In the genomic region with DNA sequence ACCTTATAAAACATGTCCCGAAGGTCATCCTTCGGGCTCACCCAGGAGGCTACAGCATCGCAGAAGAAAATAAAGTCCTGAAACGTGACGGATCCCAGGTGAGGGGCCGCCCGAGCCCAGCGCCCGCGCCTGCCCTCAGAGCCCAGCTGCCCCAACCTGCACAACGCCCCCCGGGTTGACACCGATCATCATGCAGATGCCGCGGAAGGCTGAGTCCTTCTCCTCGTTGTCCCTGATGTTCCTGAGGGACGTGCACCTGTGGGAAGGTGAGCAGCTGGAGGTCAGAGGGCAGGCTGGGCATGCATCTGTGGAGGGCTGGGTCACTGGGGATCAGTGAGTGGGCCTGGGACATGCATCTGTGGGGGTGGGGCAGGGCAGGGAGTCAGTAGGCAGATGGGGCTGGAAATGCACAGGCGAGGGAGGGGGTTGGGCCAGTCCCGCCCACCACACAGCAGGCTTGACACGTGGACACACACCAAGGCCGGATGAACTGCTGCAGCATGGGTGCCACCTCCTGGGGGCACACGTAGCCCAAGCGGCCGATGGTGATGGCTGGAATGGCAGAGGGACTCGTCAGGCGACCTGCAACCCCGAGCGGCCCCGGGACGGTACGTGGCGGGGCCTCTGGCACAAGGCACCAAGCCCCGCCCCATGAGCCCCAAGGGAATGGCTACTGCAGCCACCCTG, we compare ENCODE assay signal across 18 cellular contexts. TPM values are rescaled to one million over a fixed set of nuclear protein-coding genes. Genes with fewer than 3 reads are reported as not detected.
DNase-seq lines count a peak whose midpoint lies in the region; ATAC-seq, FAIRE-seq and TF ChIP-seq lines count a peak whose summit lies in the region.
"Had no signal": no experiment of that assay in that cellular context is flagged by ENCODE, and none has a peak within 500 bp of the region (broad histone marks: within the 10 kb centered on the region; RNA-seq: fewer than 3 reads in every experiment).

No MANE protein-coding gene starts in this region.

- H3K9me3 Mint-ChIP-seq in astrocyte (ENCODE audit: unreplicated experiment) (no peaks in the 10 kb centered on the region), nephron progenitor cell (no peaks in the 10 kb centered on the region)
- H3K9me3 Mint-ChIP-seq: H9 had no signal

- H4K91ac ChIP-seq in IMR-90 (ENCODE audit: insufficient read depth, low read depth, low read length), result no peak overlapping the region

- no peaks in the 10 kb centered on the region for H3K9me1 ChIP-seq in IMR-90 (ENCODE audit: insufficient read depth, low read length)

- no peak for TF ChIP-seq RAD21 in IMR-90 (IDR thresholded peaks at IDR 0.05; ENCODE audit: low read length)

- H3K27ac ChIP-seq in IMR-90 (ENCODE audit: insufficient read depth, low read length) (no peak overlapping the region), astrocyte (ENCODE audit: low read depth, low read length) (no peak overlapping the region)
- H3K27ac ChIP-seq: C4-2B, HL-60, PC-9, SJSA1 had no signal

- WGBS in IMR-90 (ENCODE audit: extremely low coverage in 2 of 2, insufficient read length in 1 of 2), 2 experiments, result 91% methylated on average over 23 of the region's 33 CpGs; no CpG with 5 or more reads in 1 of the 2 experiments

- no peak overlapping the region for H4K5ac ChIP-seq in IMR-90 (ENCODE audit: low read depth, low read length)

- H3K9me3 ChIP-seq in IMR-90 (ENCODE audit: control insufficient read depth, insufficient read depth, low read length) (no peaks in the 10 kb centered on the region), astrocyte (ENCODE audit: insufficient read depth, low read depth, low read length) (no peaks in the 10 kb centered on the region)
- H3K9me3 ChIP-seq: SJSA1 had no signal

- H2BK20ac ChIP-seq in IMR-90 (ENCODE audit: low read depth, low read length), result no peak overlapping the region

- no TSS peak for BruUV-seq in IMR-90 (replicated peaks; lab: Mats Ljungman, UMichigan)

- in situ Hi-C loops in IMR-90 (cut with MboI; ENCODE audit: low sequenced_read_pairs), result no loop called here

- TF ChIP-seq POLR2A in IMR-90 (IDR thresholded peaks at IDR 0.05; ENCODE audit: low read depth, low read length), result no peak

- POLR2A ChIA-PET in IMR-90 (lab: Charles Lee; ENCODE audit: unreplicated experiment), result no interaction called here

- H2AFZ ChIP-seq in IMR-90 (replicated peaks; ENCODE audit: low read length, poor library complexity), result no peak overlapping the region
- H2AFZ ChIP-seq in astrocyte (ENCODE audit: low read depth, low read length), result no peak overlapping the region
- H2AFZ ChIP-seq: PC-9 had no signal

- peak overlapping the region; percentile 24 for H2AK9ac ChIP-seq in IMR-90 (replicated peaks; ENCODE audit: low read depth, low read length, poor library complexity)

- H3K9ac ChIP-seq in IMR-90 (ENCODE audit: low read depth, low read length) (no peak overlapping the region), astrocyte (ENCODE audit: low read length) (no peak overlapping the region)

- peaks cover 14% of the 10 kb centered on the region for H4K20me1 ChIP-seq in IMR-90 (ENCODE audit: insufficient read depth, low read length)
- peaks cover 33% of the 10 kb centered on the region for H4K20me1 ChIP-seq in astrocyte (ENCODE audit: insufficient read depth, low read length)

- no peaks in the 10 kb centered on the region for H3K27me3 ChIP-seq in IMR-90 (ENCODE audit: control insufficient read depth, insufficient read depth, low read length)
- no peaks in the 10 kb centered on the region for H3K27me3 ChIP-seq in astrocyte (ENCODE audit: insufficient read depth, low read length)
- H3K27me3 ChIP-seq: SJSA1 had no signal

- H2BK120ac ChIP-seq in IMR-90 (ENCODE audit: low read depth, low read length), result no peak overlapping the region

- dilution Hi-C loops in IMR-90 (cut with HindIII; ENCODE audit: low sequenced_read_pairs, unreplicated experiment), result no loop called here

- CTCF ChIA-PET in IMR-90 (lab: Yijun Ruan, JAX), result no interaction called here

- H2BK15ac ChIP-seq in IMR-90 (ENCODE audit: low read depth, low read length), result no peak overlapping the region

- H3K4me3 Mint-ChIP-seq in astrocyte (ENCODE audit: unreplicated experiment), result no peak overlapping the region
- H3K4me3 Mint-ChIP-seq in nephron progenitor cell, result no peak overlapping the region
- H3K4me3 Mint-ChIP-seq: H9 had no signal

- peaks cover 2% of the 10 kb centered on the region for H3K4me1 Mint-ChIP-seq in astrocyte (ENCODE audit: low read depth, unreplicated experiment)
- peaks cover 43% of the 10 kb centered on the region for H3K4me1 Mint-ChIP-seq in nephron progenitor cell

- no peak overlapping the region for H2BK5ac ChIP-seq in IMR-90 (ENCODE audit: low read depth, low read length, poor library complexity, severe bottlenecking)

- H3K4me3 ChIP-seq in IMR-90 (ENCODE audit: insufficient read depth, low read depth, low read length), result no peak overlapping the region
- no peak overlapping the region for H3K4me3 ChIP-seq in astrocyte (ENCODE audit: insufficient read depth, low read depth, low read length)
- H3K4me3 ChIP-seq: PC-9, SJSA1 had no signal

- no peak overlapping the region for H3K14ac ChIP-seq in IMR-90 (replicated peaks; ENCODE audit: low read depth, low read length)

- intact Hi-C loops in IMR-90 (cut with micrococcal nuclease), result no loop called here

- TF ChIP-seq CTCF in IMR-90 (conservative IDR thresholded peaks at IDR 0.05; ENCODE audit: low read depth, low read length), result no peak
- no peak for TF ChIP-seq CTCF in astrocyte (IDR thresholded peaks at IDR 0.05; ENCODE audit: insufficient read depth, low read depth, low read length)
- TF ChIP-seq CTCF in nephron progenitor cell (IDR thresholded peaks at IDR 0.05), result no peak

- H3K36me3 ChIP-seq in IMR-90 (ENCODE audit: control insufficient read depth, insufficient read depth, low read length) (peaks cover 72% of the 10 kb centered on the region), astrocyte (ENCODE audit: insufficient read depth, low read length) (peaks cover 30% of the 10 kb centered on the region)

- H3K4me1 ChIP-seq in IMR-90 (ENCODE audit: control insufficient read depth, insufficient read depth, low read length) (no peaks in the 10 kb centered on the region), astrocyte (ENCODE audit: insufficient read depth, low read length) (peaks cover 4% of the 10 kb centered on the region)
- H3K4me1 ChIP-seq: SJSA1 had no signal

- DNase-seq in IMR-90 (no peak), astrocyte (ENCODE audit: low read depth) (no peak), nephron progenitor cell (no peak), NCI-H345 treated with DMSO at 0.1 percent for 48 hours (lab: John Stamatoyannopoulos, UW; ENCODE audit: unreplicated experiment) (no peak), LoVo (ENCODE audit: low spot score) (no peak)
- DNase-seq: DMS79 treated with DMSO at 0.1 percent for 48 hours, H9, NCI-H1105, NCI-H2081 treated with DMSO at 0.1 percent for 48 hours, NCI-H510A treated with DMSO at 0.1 percent for 48 hours, PC-9, T-helper 17 cell had no signal

- H3K4me2 ChIP-seq in IMR-90 (ENCODE audit: low read depth, low read length) (no peak overlapping the region), astrocyte (ENCODE audit: low read length) (no peak overlapping the region)
- H3K4me2 ChIP-seq: PC-9 had no signal

- ATAC-seq in IMR-90 (ENCODE audit: low read depth) (no peak), HG03045 (IDR thresholded peaks at IDR 0.05; ENCODE audit: unreplicated experiment) (no peak)
- ATAC-seq: T-helper 17 cell had no signal

- FAIRE-seq in astrocyte (lab: Jason Lieb, UNC), result no peak
- FAIRE-seq: D721Med, HTR-8/SVneo had no signal

- H3K79me2 ChIP-seq in astrocyte (ENCODE audit: insufficient read depth, low read length), result peaks cover 12% of the 10 kb centered on the region

- H4K8ac ChIP-seq in IMR-90 (ENCODE audit: low read depth in 2 of 2, low read length in 2 of 2), result no peak overlapping the region

- H3K27me3 Mint-ChIP-seq in astrocyte (ENCODE audit: low read depth, unreplicated experiment), result no peaks in the 10 kb centered on the region
- peaks cover 4% of the 10 kb centered on the region for H3K27me3 Mint-ChIP-seq in nephron progenitor cell (ENCODE audit: low read depth, poor library complexity)
- H3K27me3 Mint-ChIP-seq: T-helper 17 cell had no signal

- peaks cover 12% of the 10 kb centered on the region for H3K36me3 Mint-ChIP-seq in astrocyte (ENCODE audit: low read depth, unreplicated experiment)
- peaks cover 64% of the 10 kb centered on the region for H3K36me3 Mint-ChIP-seq in nephron progenitor cell (ENCODE audit: low read depth)

- H3K56ac ChIP-seq in IMR-90 (ENCODE audit: extremely low read depth, insufficient read depth, low read length), result no peak overlapping the region

- no peak overlapping the region for H3K23ac ChIP-seq in IMR-90 (ENCODE audit: low read depth, low read length)

- H3K4ac ChIP-seq in IMR-90 (ENCODE audit: low read depth, low read length), result no peak overlapping the region

- H3K18ac ChIP-seq in IMR-90 (ENCODE audit: low read depth, low read length), result no peak overlapping the region

- no peak overlapping the region for H2AK5ac ChIP-seq in IMR-90 (ENCODE audit: low read depth, low read length)

- peaks cover 5 to 18% of the 10 kb centered on the region in 2 experiments for H3K79me1 ChIP-seq in IMR-90 (ENCODE audit: low read depth in 1 of 2, low read length in 2 of 2)

- H3K27ac Mint-ChIP-seq in astrocyte (ENCODE audit: unreplicated experiment), result peak overlapping the region; percentile 69
- H3K27ac Mint-ChIP-seq in nephron progenitor cell, result peak overlapping the region; percentile 72
- H3K27ac Mint-ChIP-seq: T-helper 17 cell had no signal

RNA-seq across cellular contexts. Expression of gene FBXW9, which starts 5.3 kb away (rescaled TPM):
- total RNA-seq in IMR-90 (2012; rRNA removed) (8.6 and 9.5 TPM in 2 replicates), astrocyte (9.9 and 11.6 TPM in 2 replicates)
- 14.2 and 14.4 TPM in 2 replicates for polyA plus RNA-seq in IMR-90 (2012; rRNA removed)
- polyA plus RNA-seq in IMR-90 (2012; cell fraction: cytosol; rRNA removed), result 8.1 and 16.5 TPM in 2 replicates
- 14.0 and 41.0 TPM in 2 replicates for polyA plus RNA-seq in IMR-90 (2012; cell fraction: nucleus; rRNA removed; ENCODE audit: low replicate concordance)

RNA-seq across cellular contexts. Expression of gene GNG14, which starts 13.9 kb away (rescaled TPM):
- total RNA-seq in IMR-90 (2012; rRNA removed), result not detected in 2 replicates
- polyA plus RNA-seq in IMR-90 (2012; rRNA removed), result not detected in 2 replicates
- not detected in 2 replicates for polyA plus RNA-seq in IMR-90 (2012; cell fraction: cytosol; rRNA removed)
- polyA plus RNA-seq in IMR-90 (2012; cell fraction: nucleus; rRNA removed; ENCODE audit: low replicate concordance), result not detected in 2 replicates
- not detected in 2 replicates for total RNA-seq in astrocyte
- total RNA-seq: H9, PC-9, SJSA1, T-helper 17 cell had no signal

RNA-seq across cellular contexts. Expression of gene DHPS, which starts 20.1 kb away (rescaled TPM):
- total RNA-seq in IMR-90 (2012; rRNA removed), result 73.3 and 82.8 TPM in 2 replicates
- polyA plus RNA-seq in IMR-90 (2012; rRNA removed), result 85.0 and 88.6 TPM in 2 replicates
- polyA plus RNA-seq in IMR-90 (2012; cell fraction: cytosol; rRNA removed), result 101 and 107 TPM in 2 replicates
- 256 and 333 TPM in 2 replicates for polyA plus RNA-seq in IMR-90 (2012; cell fraction: nucleus; rRNA removed; ENCODE audit: low replicate concordance)
- total RNA-seq in astrocyte, result 43.4 and 47.6 TPM in 2 replicates

RNA-seq across cellular contexts. Expression of gene TNPO2, which starts 22.0 kb away (rescaled TPM):
- total RNA-seq in IMR-90 (2012; rRNA removed), result 32.8 and 36.0 TPM in 2 replicates
- polyA plus RNA-seq in IMR-90 (2012; rRNA removed), result 77.2 and 82.3 TPM in 2 replicates
- 32.3 and 57.4 TPM in 2 replicates for polyA plus RNA-seq in IMR-90 (2012; cell fraction: cytosol; rRNA removed)
- polyA plus RNA-seq in IMR-90 (2012; cell fraction: nucleus; rRNA removed; ENCODE audit: low replicate concordance), result 265 and 496 TPM in 2 replicates
- total RNA-seq in astrocyte, result 69.8 and 76.3 TPM in 2 replicates

RNA-seq across cellular contexts. Expression of gene TRIR, which starts 32.7 kb away (rescaled TPM):
- total RNA-seq in IMR-90 (2012; rRNA removed) (99.2 and 113 TPM in 2 replicates), astrocyte (172 and 178 TPM in 2 replicates)
- polyA plus RNA-seq in IMR-90 (2012; rRNA removed), result 201 and 242 TPM in 2 replicates
- polyA plus RNA-seq in IMR-90 (2012; cell fraction: cytosol; rRNA removed), result 333 and 539 TPM in 2 replicates
- polyA plus RNA-seq in IMR-90 (2012; cell fraction: nucleus; rRNA removed; ENCODE audit: low replicate concordance), result 193 and 247 TPM in 2 replicates
